ENCODE assay signal across 13 cellular contexts in the genomic region with DNA sequence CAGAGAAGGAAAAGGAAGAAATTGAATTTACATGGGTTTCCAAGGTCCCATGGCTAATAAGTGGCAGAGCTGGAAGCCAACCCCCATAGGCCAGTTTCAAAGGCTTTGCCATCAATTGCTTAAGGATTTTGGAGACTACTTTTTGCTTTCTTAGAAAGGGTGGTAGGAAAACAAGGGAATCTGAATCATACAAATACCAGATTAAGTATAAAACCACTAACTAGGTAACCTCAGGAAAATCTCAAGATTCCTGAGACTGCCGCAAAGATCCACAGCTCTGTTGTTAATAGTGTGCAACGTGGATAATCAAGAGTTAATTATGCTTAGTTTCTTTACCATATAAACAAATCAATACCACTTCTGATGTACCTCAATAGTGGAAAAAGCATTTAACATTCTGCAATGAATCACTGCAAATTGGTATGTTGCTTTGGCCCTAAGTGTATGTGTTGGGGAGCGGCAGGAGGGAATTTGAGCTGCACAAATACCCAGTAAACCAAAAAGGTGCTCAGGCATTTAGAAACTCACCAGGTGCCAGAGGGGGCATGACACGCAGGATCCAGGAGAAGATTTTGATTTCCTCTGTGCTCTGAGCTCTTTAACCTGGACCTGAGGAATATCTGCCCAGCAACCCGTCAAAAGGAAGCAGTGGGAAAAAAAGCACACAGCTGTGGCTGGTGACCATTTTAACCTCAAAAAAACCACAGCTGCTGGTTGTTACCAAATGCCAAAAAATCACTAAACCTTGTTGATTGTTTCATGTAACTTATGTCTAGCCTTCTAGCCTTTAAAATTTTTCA. TPM values are rescaled to one million over a fixed set of nuclear protein-coding genes. Genes with fewer than 3 reads are reported as not detected.
DNase-seq lines count a peak whose midpoint lies in the region; ATAC-seq and TF ChIP-seq lines count a peak whose summit lies in the region.
"Had no signal": no experiment of that assay in that cellular context is flagged by ENCODE, and none has a peak within 500 bp of the region (broad histone marks: within the 10 kb centered on the region; RNA-seq: fewer than 3 reads in every experiment).

No MANE protein-coding gene starts in this region.

- H3K27me3 Mint-ChIP-seq in WTC11 (ENCODE audit: low read depth), result no peaks in the 10 kb centered on the region
- peaks cover 31% of the 10 kb centered on the region for H3K27me3 Mint-ChIP-seq in activated T-cell treated with anti-CD3 and anti-CD28 coated beads, Interleukin-2, amount 50 U/mL, for 24 hours

- no peaks in the 10 kb centered on the region for H3K36me3 Mint-ChIP-seq in WTC11
- no peaks in the 10 kb centered on the region for H3K36me3 Mint-ChIP-seq in activated T-cell treated with anti-CD3 and anti-CD28 coated beads, Interleukin-2, amount 50 U/mL, for 24 hours (ENCODE audit: low read depth)
- H3K36me3 Mint-ChIP-seq: CD14-positive monocyte had no signal

- TF ChIP-seq CTCF in WTC11 (IDR thresholded peaks at IDR 0.05), result no peak

- ATAC-seq in WTC11 (no peak), HG02763 (IDR thresholded peaks at IDR 0.05; ENCODE audit: unreplicated experiment) (no peak), HG02840 (IDR thresholded peaks at IDR 0.05; ENCODE audit: low FRiP score, unreplicated experiment) (no peak)
- ATAC-seq: activated CD4-positive, CD25-positive, alpha-beta regulatory T cell treated with anti-CD3 and anti-CD28 coated beads, Interleukin-2, amount 50 U/mL, for 24 hours had no signal

- POLR2A ChIA-PET in WTC11 (lab: Charles Lee), result no interaction called here

- peak overlapping the region; percentile 36; the same call in 1 of the 2 replicates for H3K27ac Mint-ChIP-seq in WTC11
- no peak overlapping the region for H3K27ac Mint-ChIP-seq in activated T-cell treated with anti-CD3 and anti-CD28 coated beads, Interleukin-2, amount 50 U/mL, for 24 hours
- H3K27ac Mint-ChIP-seq: CD14-positive monocyte had no signal

- CTCF ChIA-PET in WTC11 (lab: Charles Lee), result interaction anchor here (1.2 to 3.6 kb wide), 4 partner anchors 11 to 410 kb away, joined by 4 to 46 read pairs (median 6); no protein-coding TSS in a partner anchor

- H3K4me1 Mint-ChIP-seq in WTC11, result peaks cover 14% of the 10 kb centered on the region
- H3K4me1 Mint-ChIP-seq in activated T-cell treated with anti-CD3 and anti-CD28 coated beads, Interleukin-2, amount 50 U/mL, for 24 hours (ENCODE audit: low read depth), result peaks cover 4% of the 10 kb centered on the region

- no peaks in the 10 kb centered on the region for H3K9me3 Mint-ChIP-seq in WTC11
- no peaks in the 10 kb centered on the region for H3K9me3 Mint-ChIP-seq in activated T-cell treated with anti-CD3 and anti-CD28 coated beads, Interleukin-2, amount 50 U/mL, for 24 hours
- H3K9me3 Mint-ChIP-seq: CD14-positive monocyte had no signal

- DNase-seq in AG08396 (ENCODE audit: low spot score) (peak; percentile 26), HT1080 (ENCODE audit: low read depth) (peak; percentile 27), WTC11 (ENCODE audit: low spot score) (no peak), kidney glomerular epithelial cell (lab: John Stamatoyannopoulos, UW) (peak; percentile 57), HPDE6-E6E7 (ENCODE audit: extremely low spot score) (no peak)
- DNase-seq in activated T-cell treated with anti-CD3 and anti-CD28 coated beads, Interleukin-2, amount 50 U/mL, for 24 hours, result no peak
- DNase-seq: left lung; stimulated activated CD4-positive, alpha-beta T cell treated with anti-CD3 and anti-CD28 coated beads, Interleukin-4, amount 100 ng/mL, for 1 hour had no signal

- H3K4me3 Mint-ChIP-seq in WTC11, result no peak overlapping the region
- no peak overlapping the region for H3K4me3 Mint-ChIP-seq in activated T-cell treated with anti-CD3 and anti-CD28 coated beads, Interleukin-2, amount 50 U/mL, for 24 hours

TF ChIP-seq in WTC11, 78 proteins besides CTCF, POLR2A, EP300 and RAD21 (continues in another document):
- TF ChIP-seq, protein P1, sequence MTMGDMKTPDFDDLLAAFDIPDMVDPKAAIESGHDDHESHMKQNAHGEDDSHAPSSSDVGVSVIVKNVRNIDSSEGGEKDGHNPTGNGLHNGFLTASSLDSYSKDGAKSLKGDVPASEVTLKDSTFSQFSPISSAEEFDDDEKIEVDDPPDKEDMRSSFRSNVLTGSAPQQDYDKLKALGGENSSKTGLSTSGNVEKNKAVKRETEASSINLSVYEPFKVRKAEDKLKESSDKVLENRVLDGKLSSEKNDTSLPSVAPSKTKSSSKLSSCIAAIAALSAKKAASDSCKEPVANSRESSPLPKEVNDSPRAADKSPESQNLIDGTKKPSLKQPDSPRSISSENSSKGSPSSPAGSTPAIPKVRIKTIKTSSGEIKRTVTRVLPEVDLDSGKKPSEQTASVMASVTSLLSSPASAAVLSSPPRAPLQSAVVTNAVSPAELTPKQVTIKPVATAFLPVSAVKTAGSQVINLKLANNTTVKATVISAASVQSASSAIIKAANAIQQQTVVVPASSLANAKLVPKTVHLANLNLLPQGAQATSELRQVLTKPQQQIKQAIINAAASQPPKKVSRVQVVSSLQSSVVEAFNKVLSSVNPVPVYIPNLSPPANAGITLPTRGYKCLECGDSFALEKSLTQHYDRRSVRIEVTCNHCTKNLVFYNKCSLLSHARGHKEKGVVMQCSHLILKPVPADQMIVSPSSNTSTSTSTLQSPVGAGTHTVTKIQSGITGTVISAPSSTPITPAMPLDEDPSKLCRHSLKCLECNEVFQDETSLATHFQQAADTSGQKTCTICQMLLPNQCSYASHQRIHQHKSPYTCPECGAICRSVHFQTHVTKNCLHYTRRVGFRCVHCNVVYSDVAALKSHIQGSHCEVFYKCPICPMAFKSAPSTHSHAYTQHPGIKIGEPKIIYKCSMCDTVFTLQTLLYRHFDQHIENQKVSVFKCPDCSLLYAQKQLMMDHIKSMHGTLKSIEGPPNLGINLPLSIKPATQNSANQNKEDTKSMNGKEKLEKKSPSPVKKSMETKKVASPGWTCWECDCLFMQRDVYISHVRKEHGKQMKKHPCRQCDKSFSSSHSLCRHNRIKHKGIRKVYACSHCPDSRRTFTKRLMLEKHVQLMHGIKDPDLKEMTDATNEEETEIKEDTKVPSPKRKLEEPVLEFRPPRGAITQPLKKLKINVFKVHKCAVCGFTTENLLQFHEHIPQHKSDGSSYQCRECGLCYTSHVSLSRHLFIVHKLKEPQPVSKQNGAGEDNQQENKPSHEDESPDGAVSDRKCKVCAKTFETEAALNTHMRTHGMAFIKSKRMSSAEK (CRISPR knock-in tag; IDR thresholded peaks at IDR 0.05; ENCODE audit: borderline replicate concordance), result no peak
- TF ChIP-seq, protein P2, sequence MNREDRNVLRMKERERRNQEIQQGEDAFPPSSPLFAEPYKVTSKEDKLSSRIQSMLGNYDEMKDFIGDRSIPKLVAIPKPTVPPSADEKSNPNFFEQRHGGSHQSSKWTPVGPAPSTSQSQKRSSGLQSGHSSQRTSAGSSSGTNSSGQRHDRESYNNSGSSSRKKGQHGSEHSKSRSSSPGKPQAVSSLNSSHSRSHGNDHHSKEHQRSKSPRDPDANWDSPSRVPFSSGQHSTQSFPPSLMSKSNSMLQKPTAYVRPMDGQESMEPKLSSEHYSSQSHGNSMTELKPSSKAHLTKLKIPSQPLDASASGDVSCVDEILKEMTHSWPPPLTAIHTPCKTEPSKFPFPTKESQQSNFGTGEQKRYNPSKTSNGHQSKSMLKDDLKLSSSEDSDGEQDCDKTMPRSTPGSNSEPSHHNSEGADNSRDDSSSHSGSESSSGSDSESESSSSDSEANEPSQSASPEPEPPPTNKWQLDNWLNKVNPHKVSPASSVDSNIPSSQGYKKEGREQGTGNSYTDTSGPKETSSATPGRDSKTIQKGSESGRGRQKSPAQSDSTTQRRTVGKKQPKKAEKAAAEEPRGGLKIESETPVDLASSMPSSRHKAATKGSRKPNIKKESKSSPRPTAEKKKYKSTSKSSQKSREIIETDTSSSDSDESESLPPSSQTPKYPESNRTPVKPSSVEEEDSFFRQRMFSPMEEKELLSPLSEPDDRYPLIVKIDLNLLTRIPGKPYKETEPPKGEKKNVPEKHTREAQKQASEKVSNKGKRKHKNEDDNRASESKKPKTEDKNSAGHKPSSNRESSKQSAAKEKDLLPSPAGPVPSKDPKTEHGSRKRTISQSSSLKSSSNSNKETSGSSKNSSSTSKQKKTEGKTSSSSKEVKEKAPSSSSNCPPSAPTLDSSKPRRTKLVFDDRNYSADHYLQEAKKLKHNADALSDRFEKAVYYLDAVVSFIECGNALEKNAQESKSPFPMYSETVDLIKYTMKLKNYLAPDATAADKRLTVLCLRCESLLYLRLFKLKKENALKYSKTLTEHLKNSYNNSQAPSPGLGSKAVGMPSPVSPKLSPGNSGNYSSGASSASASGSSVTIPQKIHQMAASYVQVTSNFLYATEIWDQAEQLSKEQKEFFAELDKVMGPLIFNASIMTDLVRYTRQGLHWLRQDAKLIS (CRISPR knock-in tag; IDR thresholded peaks at IDR 0.05; ENCODE audit: borderline replicate concordance), result no peak
- no peak for TF ChIP-seq CREB1 (CRISPR knock-in tag; IDR thresholded peaks at IDR 0.05)
- TF ChIP-seq, protein P3, sequence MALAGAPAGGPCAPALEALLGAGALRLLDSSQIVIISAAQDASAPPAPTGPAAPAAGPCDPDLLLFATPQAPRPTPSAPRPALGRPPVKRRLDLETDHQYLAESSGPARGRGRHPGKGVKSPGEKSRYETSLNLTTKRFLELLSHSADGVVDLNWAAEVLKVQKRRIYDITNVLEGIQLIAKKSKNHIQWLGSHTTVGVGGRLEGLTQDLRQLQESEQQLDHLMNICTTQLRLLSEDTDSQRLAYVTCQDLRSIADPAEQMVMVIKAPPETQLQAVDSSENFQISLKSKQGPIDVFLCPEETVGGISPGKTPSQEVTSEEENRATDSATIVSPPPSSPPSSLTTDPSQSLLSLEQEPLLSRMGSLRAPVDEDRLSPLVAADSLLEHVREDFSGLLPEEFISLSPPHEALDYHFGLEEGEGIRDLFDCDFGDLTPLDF (CRISPR knock-in tag; IDR thresholded peaks at IDR 0.05), result no peak
- no peak for TF ChIP-seq OVOL2 (CRISPR knock-in tag; IDR thresholded peaks at IDR 0.05; ENCODE audit: borderline replicate concordance)
- no peak for TF ChIP-seq RORB (CRISPR knock-in tag; IDR thresholded peaks at IDR 0.05)
- no peak for TF ChIP-seq EMX1 (CRISPR knock-in tag; IDR thresholded peaks at IDR 0.05)
- no peak for TF ChIP-seq GTF2I (CRISPR knock-in tag; conservative IDR thresholded peaks at IDR 0.05)
- TF ChIP-seq ETV6 (CRISPR knock-in tag; IDR thresholded peaks at IDR 0.05), result no peak
- no peak for TF ChIP-seq CREM (CRISPR knock-in tag; IDR thresholded peaks at IDR 0.05)
- TF ChIP-seq TP53 (CRISPR knock-in tag; IDR thresholded peaks at IDR 0.05), result no peak
- TF ChIP-seq ESRRA (CRISPR knock-in tag; IDR thresholded peaks at IDR 0.05; ENCODE audit: borderline replicate concordance), result no peak

RNA-seq across cellular contexts. Expression of a gene that starts 22.0 kb away (rescaled TPM):
- total RNA-seq in HT1080 (2014; rRNA removed; shearing (Covaris generic)), result not detected in 2 replicates
- 0.06 TPM in 1 of 2 replicates, not detected in the other for polyA plus RNA-seq in HT1080 (2015; cell fraction: cytosol; rRNA removed)
- polyA plus RNA-seq in HT1080 (2015; cell fraction: nucleus; rRNA removed), result not detected in 2 replicates
- 0.11 to 0.32 TPM in 2 of 3 replicates, not detected in the other for total RNA-seq in WTC11 (2021)
- total RNA-seq: foreskin keratinocyte had no signal
- polyA plus RNA-seq: CD14-positive monocyte, foreskin keratinocyte had no signal

RNA-seq across cellular contexts. Expression of a gene that starts 37.5 kb away (rescaled TPM):
- not detected in 2 replicates for total RNA-seq in HT1080 (2014; rRNA removed; shearing (Covaris generic))
- 0.01 TPM in 1 of 2 replicates, not detected in the other for polyA plus RNA-seq in HT1080 (2015; cell fraction: cytosol; rRNA removed)
- polyA plus RNA-seq in HT1080 (2015; cell fraction: nucleus; rRNA removed), result not detected in 2 replicates
- total RNA-seq in WTC11 (2021), result not detected in 3 replicates
- total RNA-seq: foreskin keratinocyte had no signal
- polyA plus RNA-seq: foreskin keratinocyte had no signal

Comparison
In these comparisons a context has a peak if more than half of its experiments do, and no peak if none do; other contexts are left out.
1. DNase-seq: peak in AG08396 (single experiment), HT1080 (single experiment) and kidney glomerular epithelial cell (single experiment); none in WTC11 (single experiment), activated T-cell treated with anti-CD3 and anti-CD28 coated beads, Interleukin-2, amount 50 U/mL, for 24 hours (single experiment) and HPDE6-E6E7 (single experiment).